8 cellular contexts compared by ENCODE assay signal in genomic region chr5:1800470-1801060, GRCh38. TPM values are rescaled to one million over a fixed set of nuclear protein-coding genes. Genes with fewer than 3 reads are reported as not detected.
DNase-seq lines count a peak whose midpoint lies in the region; ATAC-seq and TF ChIP-seq lines count a peak whose summit lies in the region.

No MANE protein-coding gene starts in this region.

- H3K4me1 Mint-ChIP-seq in CD8-positive, alpha-beta T cell (ENCODE audit: low read depth) = peaks cover 69% of the 10 kb centered on the region
- peaks cover 64% of the 10 kb centered on the region for H3K4me1 Mint-ChIP-seq in activated naive CD4-positive, alpha-beta T cell treated with anti-CD3 and anti-CD28 coated beads, Interleukin-2, amount 50 U/mL, for 24 hours

- no peaks in the 10 kb centered on the region for H3K27me3 ChIP-seq in CD8-positive, alpha-beta T cell (ENCODE audit: insufficient read depth, low read length)
- no peaks in the 10 kb centered on the region for H3K27me3 ChIP-seq in heart right ventricle

- peak; percentile 24 for ATAC-seq in CD8-positive, alpha-beta T cell
- ATAC-seq in GM21526 (IDR thresholded peaks at IDR 0.05; ENCODE audit: low FRiP score, unreplicated experiment) (peak; percentile 0), heart right ventricle (peak in 3 of 8 donors; percentile 3 to 23 (median 12)), GM21786 (IDR thresholded peaks at IDR 0.05; ENCODE audit: unreplicated experiment) (no peak), GM18873 (IDR thresholded peaks at IDR 0.05; ENCODE audit: low FRiP score, unreplicated experiment) (no peak)

- peak overlapping the region; percentile 70 for H3K27ac ChIP-seq in CD8-positive, alpha-beta T cell (ENCODE audit: low read depth, low read length)
- peak overlapping the region; percentile 60 to 98 (median 92) for H3K27ac ChIP-seq in heart right ventricle

- H3K4me3 Mint-ChIP-seq in CD8-positive, alpha-beta T cell = peak overlapping the region; percentile 99
- H3K4me3 Mint-ChIP-seq in activated naive CD4-positive, alpha-beta T cell treated with anti-CD3 and anti-CD28 coated beads, Interleukin-2, amount 50 U/mL, for 24 hours = peak overlapping the region; percentile 100

- H3K9me3 ChIP-seq in CD8-positive, alpha-beta T cell (ENCODE audit: low read length) = no peaks in the 10 kb centered on the region
- no peaks in the 10 kb centered on the region for H3K9me3 ChIP-seq in heart right ventricle

- H3K27ac Mint-ChIP-seq in CD8-positive, alpha-beta T cell = peak overlapping the region; percentile 99
- H3K27ac Mint-ChIP-seq in activated naive CD4-positive, alpha-beta T cell treated with anti-CD3 and anti-CD28 coated beads, Interleukin-2, amount 50 U/mL, for 24 hours = peak overlapping the region; percentile 97

- DNase-seq in CD8-positive, alpha-beta T cell = peak in 4 of 7 experiments; percentile 31 to 60 (median 48)
- DNase-seq in NCI-H2227 treated with DMSO at 0.1 percent for 48 hours (lab: John Stamatoyannopoulos, UW) (peak; percentile 85), heart right ventricle (no peak), putamen (ENCODE audit: low spot score) (peak; percentile 51)

- no peaks in the 10 kb centered on the region for H3K9me3 Mint-ChIP-seq in CD8-positive, alpha-beta T cell
- H3K9me3 Mint-ChIP-seq in activated naive CD4-positive, alpha-beta T cell treated with anti-CD3 and anti-CD28 coated beads, Interleukin-2, amount 50 U/mL, for 24 hours = no peaks in the 10 kb centered on the region

- CTCF ChIA-PET in CD8-positive, alpha-beta T cell (lab: Charles Lee) = interaction anchor here (0.6 to 2.8 kb wide), 4 partner anchors 11 to 65 kb away, joined by 3 to 8 read pairs (median 3); no protein-coding TSS in a partner anchor

- peak overlapping the region; percentile 94 for H3K4me3 ChIP-seq in CD8-positive, alpha-beta T cell (ENCODE audit: low read depth, low read length)
- H3K4me3 ChIP-seq in heart right ventricle = peak overlapping the region; percentile 75 to 100 (median 92)

- peaks cover 73% of the 10 kb centered on the region for H3K36me3 Mint-ChIP-seq in CD8-positive, alpha-beta T cell
- H3K36me3 Mint-ChIP-seq in activated naive CD4-positive, alpha-beta T cell treated with anti-CD3 and anti-CD28 coated beads, Interleukin-2, amount 50 U/mL, for 24 hours = peaks cover 22% of the 10 kb centered on the region

- peaks cover 28% of the 10 kb centered on the region for H3K36me3 ChIP-seq in CD8-positive, alpha-beta T cell (ENCODE audit: insufficient read depth, low read length)
- peaks cover 0 to 62% (median 6%) of the 10 kb centered on the region in 9 donors for H3K36me3 ChIP-seq in heart right ventricle

- intact Hi-C loops in CD8-positive, alpha-beta T cell (cut with DNase I, micrococcal nuclease) = loop anchor here (1.0 to 5.0 kb wide), 3 partner anchors 7 to 908 kb away; partner anchors contain the start of genes BRD9 (in 2 of the 2) and TRIP13 (in 2 of the 2)
- intact Hi-C loops in heart right ventricle (cut with DNase I) = loop anchor here in 5 of 10 donors (5.0 to 10.0 kb wide), 4 partner anchors 82 to 147 kb away; partner anchors contain the start of gene IRX4 (in 4 of the 5)

- H3K4me1 ChIP-seq in CD8-positive, alpha-beta T cell (ENCODE audit: insufficient read depth, low read length) = peaks cover 24% of the 10 kb centered on the region
- H3K4me1 ChIP-seq in heart right ventricle = peaks cover 4 to 68% (median 39%) of the 10 kb centered on the region in 9 donors

- no peaks in the 10 kb centered on the region for H3K27me3 Mint-ChIP-seq in CD8-positive, alpha-beta T cell (ENCODE audit: low read depth)
- no peaks in the 10 kb centered on the region for H3K27me3 Mint-ChIP-seq in activated naive CD4-positive, alpha-beta T cell treated with anti-CD3 and anti-CD28 coated beads, Interleukin-2, amount 50 U/mL, for 24 hours

- 3 to 4% methylated on average over 20 of the region's 20 CpGs for WGBS in heart right ventricle, 2 donors

- no peak for TF ChIP-seq CTCF in CD8-positive, alpha-beta T cell (IDR thresholded peaks at IDR 0.05)
- TF ChIP-seq CTCF in heart right ventricle (IDR thresholded peaks at IDR 0.05) = no peak

- POLR2A ChIA-PET in CD8-positive, alpha-beta T cell (lab: Charles Lee) = interaction anchor here (2.3 kb wide), 1 partner anchor 8 kb away, joined by 8 read pairs; no protein-coding TSS in a partner anchor

RNA-seq across cellular contexts. Expression of gene NDUFS6, which starts 0.6 kb away (rescaled TPM):
- total RNA-seq in CD8-positive, alpha-beta T cell = 10 to 100 TPM; 16.5 to 19.8 TPM
- total RNA-seq in heart right ventricle = 100 to 1,000 TPM in 3 of 10 donors, 10 to 100 TPM in 7; 60.2 to 137 (median 84.3) TPM
- 100 to 1,000 TPM; 187 to 198 TPM for polyA plus RNA-seq in heart right ventricle

RNA-seq across cellular contexts. Expression of gene MRPL36, which starts 0.9 kb away (rescaled TPM):
- 10 to 100 TPM; 11.6 to 12.7 TPM for total RNA-seq in CD8-positive, alpha-beta T cell
- total RNA-seq in heart right ventricle = 10 to 100 TPM; 43.4 to 76.9 (median 49.8) TPM
- 100 to 1,000 TPM in 1 of 2 donors, 10 to 100 TPM in 1; 45.5 to 126 TPM for polyA plus RNA-seq in heart right ventricle

Comparison
In these comparisons a context has a peak if more than half of its experiments do, and no peak if none do; other contexts are left out.
1. ATAC-seq: peak in CD8-positive, alpha-beta T cell (single experiment) and GM21526 (single experiment); none in GM21786 (single experiment) and GM18873 (single experiment).
2. DNase-seq: peak in CD8-positive, alpha-beta T cell (4 of 7), NCI-H2227 treated with DMSO at 0.1 percent for 48 hours (single experiment) and putamen (single experiment); none in heart right ventricle (0 of 2).